ENCODE assay signal across 10 cellular contexts in the genomic region with DNA sequence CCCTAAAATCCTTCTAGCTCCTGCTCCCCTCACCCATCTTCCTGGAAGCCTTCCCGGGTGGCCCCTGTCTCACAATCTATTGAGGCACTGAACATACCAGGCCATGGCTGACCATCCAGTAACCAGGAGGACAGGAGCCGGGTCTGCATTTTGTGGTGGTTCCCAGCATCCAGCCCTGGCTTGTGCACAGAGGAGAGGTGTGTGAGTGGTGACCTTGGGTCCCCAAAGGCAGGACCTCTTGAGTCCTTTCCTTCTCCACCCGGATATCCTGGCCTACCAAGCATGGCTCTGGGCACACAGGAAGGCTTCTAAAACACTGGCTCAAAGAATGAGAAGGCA. TPM values are rescaled to one million over a fixed set of nuclear protein-coding genes. Genes with fewer than 3 reads are reported as not detected.
A peak's percentile ranks its signal among the peaks of the same experiment; 100 is the strongest.
DNase-seq lines count a peak whose midpoint lies in the region; ATAC-seq and TF ChIP-seq lines count a peak whose summit lies in the region.
"Had no signal": no experiment of that assay in that cellular context is flagged by ENCODE, and none has a peak within 500 bp of the region (broad histone marks: within the 10 kb centered on the region; RNA-seq: fewer than 3 reads in every experiment).

No MANE protein-coding gene starts in this region.

- H3K4me3 Mint-ChIP-seq in T-helper 2 cell treated with Interferon-gamma antibody and Interleukin-4, amounts not matched to agents 5 μg/mL and 100 μg/mL, for 36 hours, result peak overlapping the region; percentile 88
- peak overlapping the region; percentile 98 for H3K4me3 Mint-ChIP-seq in activated CD8-positive, alpha-beta T cell treated with anti-CD3 and anti-CD28 coated beads for 36 hours

- POLR2A ChIA-PET in activated CD8-positive, alpha-beta T cell treated with anti-CD3 and anti-CD28 coated beads for 36 hours (lab: Charles Lee), result interaction anchor here (1.0 to 16.0 kb wide), 3 partner anchors 10 to 14 kb away, joined by 3 to 410 read pairs (median 8); a partner anchor contains a TSS

- TF ChIP-seq CTCF in activated CD8-positive, alpha-beta T cell treated with anti-CD3 and anti-CD28 coated beads for 36 hours (IDR thresholded peaks at IDR 0.05), result no peak

- H3K9me3 Mint-ChIP-seq in T-helper 2 cell treated with Interferon-gamma antibody and Interleukin-4, amounts not matched to agents 5 μg/mL and 100 μg/mL, for 36 hours, result no peaks in the 10 kb centered on the region
- no peaks in the 10 kb centered on the region for H3K9me3 Mint-ChIP-seq in activated CD8-positive, alpha-beta T cell treated with anti-CD3 and anti-CD28 coated beads for 36 hours

- no peak for DNase-seq in T-helper 2 cell treated with Interferon-gamma antibody and Interleukin-4, amounts not matched to agents 5 μg/mL and 100 μg/mL, for 36 hours (ENCODE audit: low spot score)
- DNase-seq in T-helper 2 cell (no peak), left colon (no peak), substantia nigra (lab: John Stamatoyannopoulos, UW) (no peak), NCI-H524 (lab: John Stamatoyannopoulos, UW) (no peak), NCI-H2196 treated with DMSO at 0.1 percent for 48 hours (lab: John Stamatoyannopoulos, UW; ENCODE audit: unreplicated experiment) (no peak)
- no peak for DNase-seq in activated CD8-positive, alpha-beta T cell treated with anti-CD3 and anti-CD28 coated beads for 36 hours
- DNase-seq: NCI-H1092 had no signal

- no peaks in the 10 kb centered on the region for H3K27me3 Mint-ChIP-seq in T-helper 2 cell treated with Interferon-gamma antibody and Interleukin-4, amounts not matched to agents 5 μg/mL and 100 μg/mL, for 36 hours (ENCODE audit: low read depth)
- H3K27me3 Mint-ChIP-seq in activated CD8-positive, alpha-beta T cell treated with anti-CD3 and anti-CD28 coated beads for 36 hours, result no peaks in the 10 kb centered on the region

- ATAC-seq in activated CD8-positive, alpha-beta T cell treated with anti-CD3 and anti-CD28 coated beads for 36 hours, result no peak
- ATAC-seq in left colon (peak; percentile 26), GM19324 (IDR thresholded peaks at IDR 0.05; ENCODE audit: low FRiP score, unreplicated experiment) (no peak)

- H3K4me1 Mint-ChIP-seq in T-helper 2 cell treated with Interferon-gamma antibody and Interleukin-4, amounts not matched to agents 5 μg/mL and 100 μg/mL, for 36 hours (ENCODE audit: low read depth), result peaks cover 77% of the 10 kb centered on the region
- peaks cover 72% of the 10 kb centered on the region for H3K4me1 Mint-ChIP-seq in activated CD8-positive, alpha-beta T cell treated with anti-CD3 and anti-CD28 coated beads for 36 hours (ENCODE audit: low read depth)

- peak overlapping the region; percentile 98 for H3K27ac Mint-ChIP-seq in T-helper 2 cell treated with Interferon-gamma antibody and Interleukin-4, amounts not matched to agents 5 μg/mL and 100 μg/mL, for 36 hours
- H3K27ac Mint-ChIP-seq in activated CD8-positive, alpha-beta T cell treated with anti-CD3 and anti-CD28 coated beads for 36 hours, result peak overlapping the region; percentile 98

- intact Hi-C loops in activated CD8-positive, alpha-beta T cell treated with anti-CD3 and anti-CD28 coated beads for 36 hours (cut with micrococcal nuclease), result loop anchor here (5.0 kb wide), 1 partner anchor 387 kb away; no protein-coding TSS in a partner anchor
- intact Hi-C loops in left colon (cut with DNase I, micrococcal nuclease), result no loop called here

- H3K36me3 Mint-ChIP-seq in T-helper 2 cell treated with Interferon-gamma antibody and Interleukin-4, amounts not matched to agents 5 μg/mL and 100 μg/mL, for 36 hours (ENCODE audit: low read depth), result peaks cover 58% of the 10 kb centered on the region
- peaks cover 62% of the 10 kb centered on the region for H3K36me3 Mint-ChIP-seq in activated CD8-positive, alpha-beta T cell treated with anti-CD3 and anti-CD28 coated beads for 36 hours (ENCODE audit: low read depth)

- H3K27ac ChIP-seq in substantia nigra (ENCODE audit: low read depth, low read length, poor library complexity, severe bottlenecking), result peak overlapping the region; percentile 78

- CTCF ChIA-PET in activated CD8-positive, alpha-beta T cell treated with anti-CD3 and anti-CD28 coated beads for 36 hours (lab: Charles Lee), result interaction anchor here (0.8 to 30.3 kb wide), 4 partner anchors 1 to 155 kb away, joined by 3 to 1327 read pairs (median 668); a partner anchor contains a TSS

RNA-seq across cellular contexts. Expression of a gene that starts 7.8 kb away (rescaled TPM):
- total RNA-seq in activated CD8-positive, alpha-beta T cell treated with anti-CD3 and anti-CD28 coated beads for 36 hours, result 100 to 1,000 TPM; 254 to 260 TPM
- total RNA-seq in left colon, result 10 to 100 TPM; 84.8 to 96.9 TPM

RNA-seq across cellular contexts. Expression of a gene that starts 22.9 kb away (rescaled TPM):
- under 1 TPM in 1 of 2 experiments, not detected in 1; 0.11 TPM for total RNA-seq in activated CD8-positive, alpha-beta T cell treated with anti-CD3 and anti-CD28 coated beads for 36 hours
- under 1 TPM in 1 of 2 donors, not detected in 1; 0.40 TPM for total RNA-seq in left colon
- total RNA-seq: dermis microvascular lymphatic vessel endothelial cell had no signal

RNA-seq across cellular contexts. Expression of a gene that starts 36.7 kb away (rescaled TPM):
- total RNA-seq in activated CD8-positive, alpha-beta T cell treated with anti-CD3 and anti-CD28 coated beads for 36 hours, result under 1 TPM in 1 of 2 experiments, not detected in 1; 0.11 TPM
- under 1 TPM in 1 of 2 donors, not detected in 1; 0.15 TPM for total RNA-seq in left colon
- total RNA-seq: dermis microvascular lymphatic vessel endothelial cell had no signal

RNA-seq across cellular contexts. Expression of a gene that starts 41.1 kb away (rescaled TPM):
- total RNA-seq in activated CD8-positive, alpha-beta T cell treated with anti-CD3 and anti-CD28 coated beads for 36 hours, result not detected
- total RNA-seq in left colon, result not detected

RNA-seq across cellular contexts. Expression of a gene that starts 53.2 kb away (rescaled TPM):
- 10 to 100 TPM; 45.9 to 49.3 TPM for total RNA-seq in activated CD8-positive, alpha-beta T cell treated with anti-CD3 and anti-CD28 coated beads for 36 hours
- total RNA-seq in left colon, result 10 to 100 TPM; 70.7 to 83.2 TPM
